ENCODE assay signal across 9 cellular contexts in the genomic region with DNA sequence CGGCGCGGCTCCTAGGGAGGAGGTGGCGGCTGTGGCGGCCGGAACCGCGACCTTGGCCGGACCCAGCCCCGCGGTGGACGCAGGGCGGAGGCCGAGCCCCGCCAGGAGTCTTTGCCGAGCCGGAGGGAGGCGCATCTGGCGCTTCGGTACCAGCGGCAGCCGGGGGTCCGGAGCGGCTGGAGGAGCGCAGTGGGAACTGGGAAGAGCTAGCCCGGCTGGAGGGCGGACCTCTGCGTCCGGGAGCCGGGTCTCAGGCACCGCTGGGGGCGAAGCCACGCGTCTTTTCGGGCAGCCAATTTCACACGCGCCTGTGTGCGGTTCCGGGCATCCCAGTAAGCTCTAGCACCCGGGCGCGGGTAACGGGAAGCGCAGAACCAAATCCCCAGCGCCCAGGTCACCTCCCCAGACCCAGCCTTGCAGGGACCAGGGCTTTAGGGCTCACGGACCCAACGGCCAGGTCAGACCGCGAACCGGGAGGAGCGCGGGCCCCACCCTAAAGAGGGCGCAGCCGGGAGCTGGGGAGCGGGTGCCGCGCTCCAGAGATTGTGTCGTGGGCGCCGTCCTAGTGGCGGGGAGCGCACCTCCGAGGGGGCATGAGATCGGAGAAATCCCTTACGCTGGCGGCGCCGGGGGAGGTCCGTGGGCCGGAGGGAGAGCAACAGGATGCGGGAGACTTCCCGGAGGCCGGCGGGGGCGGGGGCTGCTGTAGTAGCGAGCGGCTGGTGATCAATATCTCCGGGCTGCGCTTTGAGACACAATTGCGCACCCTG.
A peak's percentile ranks its signal among the peaks of the same experiment; 100 is the strongest.
DNase-seq lines count a peak whose midpoint lies in the region; ATAC-seq and TF ChIP-seq lines count a peak whose summit lies in the region.
"Had no signal": no experiment of that assay in that cellular context is flagged by ENCODE, and none has a peak within 500 bp of the region (broad histone marks: within the 10 kb centered on the region; RNA-seq: fewer than 3 reads in every experiment).

No MANE protein-coding gene starts in this region.

- H3K27me3 Mint-ChIP-seq in activated CD4-positive, alpha-beta T cell treated with anti-CD3 and anti-CD28 coated beads, Interleukin-2, amount 10 ng/mL, durations not matched to agents 24 days and 14 days: peaks cover 5% of the 10 kb centered on the region
- peaks cover 16% of the 10 kb centered on the region for H3K27me3 Mint-ChIP-seq in memory B cell

- no peaks in the 10 kb centered on the region for H3K27me3 ChIP-seq in thoracic aorta (replicated peaks; ENCODE audit: insufficient read depth)

- peak overlapping the region; percentile 71 for H3K4me3 Mint-ChIP-seq in activated CD4-positive, alpha-beta T cell treated with anti-CD3 and anti-CD28 coated beads, Interleukin-2, amount 10 ng/mL, durations not matched to agents 24 days and 14 days
- H3K4me3 Mint-ChIP-seq in memory B cell: peak overlapping the region; percentile 87

- H3K4me1 Mint-ChIP-seq in activated CD4-positive, alpha-beta T cell treated with anti-CD3 and anti-CD28 coated beads, Interleukin-2, amount 10 ng/mL, durations not matched to agents 24 days and 14 days: peaks cover 29% of the 10 kb centered on the region
- H3K4me1 Mint-ChIP-seq in memory B cell: peaks cover 24% of the 10 kb centered on the region

- DNase-seq in activated CD4-positive, alpha-beta T cell treated with anti-CD3 and anti-CD28 coated beads, Interleukin-2, amount 10 ng/mL, durations not matched to agents 24 days and 14 days: peak; percentile 64
- DNase-seq in activated CD4-positive, alpha-beta T cell treated with anti-CD3 and anti-CD28 coated beads for 1 hour: no peak
- DNase-seq in astrocyte of the cerebellum (ENCODE audit: low read depth): no peak
- DNase-seq in memory B cell (ENCODE audit: low spot score in 2 of 2): no peak
- DNase-seq in thoracic aorta (ENCODE audit: low spot score): no peak
- DNase-seq in NCI-H2081 (lab: John Stamatoyannopoulos, UW): no peak
- no peak for DNase-seq in left lobe of liver (ENCODE audit: low spot score)

- H3K36me3 Mint-ChIP-seq in activated CD4-positive, alpha-beta T cell treated with anti-CD3 and anti-CD28 coated beads, Interleukin-2, amount 10 ng/mL, durations not matched to agents 24 days and 14 days (ENCODE audit: low read depth): peaks cover 33% of the 10 kb centered on the region
- peaks cover 4% of the 10 kb centered on the region for H3K36me3 Mint-ChIP-seq in memory B cell

- ATAC-seq in memory B cell (ENCODE audit: low read depth) (peak; percentile 26), thoracic aorta (ENCODE audit: insufficient number of reproducible peaks, low FRiP score, low read depth) (no peak), HG02678 (IDR thresholded peaks at IDR 0.05; ENCODE audit: unreplicated experiment) (no peak), left lobe of liver (no peak)

- intact Hi-C loops in activated CD4-positive, alpha-beta T cell treated with anti-CD3 and anti-CD28 coated beads, Interleukin-2, amount 10 ng/mL, durations not matched to agents 24 days and 14 days (cut with micrococcal nuclease): no loop called here

- H3K9me3 ChIP-seq in thoracic aorta: no peaks in the 10 kb centered on the region

- H3K4me1 ChIP-seq in thoracic aorta (ENCODE audit: control insufficient read depth in 1 of 2, low read depth in 2 of 2): peaks cover 0 to 16% of the 10 kb centered on the region in 2 donors

- H3K36me3 ChIP-seq in thoracic aorta: no peaks in the 10 kb centered on the region

- TF ChIP-seq CTCF in astrocyte of the cerebellum (IDR thresholded peaks at IDR 0.05; ENCODE audit: low read depth, low read length, missing control alignments) (no peak), thoracic aorta (IDR thresholded peaks at IDR 0.05) (no peak)

- H3K27ac ChIP-seq in thoracic aorta: peak overlapping the region in 1 of 2 donors; percentile 8
- H3K27ac ChIP-seq: C4-2B had no signal

- H3K9me3 Mint-ChIP-seq in activated CD4-positive, alpha-beta T cell treated with anti-CD3 and anti-CD28 coated beads, Interleukin-2, amount 10 ng/mL, durations not matched to agents 24 days and 14 days: no peaks in the 10 kb centered on the region
- H3K9me3 Mint-ChIP-seq in memory B cell: no peaks in the 10 kb centered on the region

- no peak overlapping the region for H3K27ac Mint-ChIP-seq in activated CD4-positive, alpha-beta T cell treated with anti-CD3 and anti-CD28 coated beads, Interleukin-2, amount 10 ng/mL, durations not matched to agents 24 days and 14 days
- H3K27ac Mint-ChIP-seq in memory B cell: no peak overlapping the region

- peak overlapping the region; percentile 54 for H3K4me3 ChIP-seq in astrocyte of the cerebellum (ENCODE audit: low read depth, low read length)
- peak overlapping the region; percentile 77 for H3K4me3 ChIP-seq in thoracic aorta

- in situ Hi-C loops in astrocyte of the cerebellum (cut with HindIII; ENCODE audit: low sequenced_read_pairs): loop anchor here (10.0 kb wide), 1 partner anchor 65 kb away; no protein-coding TSS in a partner anchor
